In genomic region chr11:77066229-77067023, GRCh38 we compare ENCODE assay signal across 8 cellular contexts. TPM values are rescaled to one million over a fixed set of nuclear protein-coding genes. Genes with fewer than 3 reads are reported as not detected.
DNase-seq lines count a peak whose midpoint lies in the region; ATAC-seq and TF ChIP-seq lines count a peak whose summit lies in the region.

CAPN5 (plus strand) TSS chr11:77066971; CDS start chr11:77084887, 17,916 bp downstream.

- no peaks in the 10 kb centered on the region for H3K9me3 ChIP-seq in endodermal cell (ENCODE audit: control insufficient read depth, low read length)

- peak within 1 kb of the TSS; percentile 47 for H3K9ac ChIP-seq in endodermal cell (ENCODE audit: extremely low read depth, low read length, poor library complexity, severe bottlenecking)

- peak within 1 kb of the TSS; percentile 62 for H3K4me3 Mint-ChIP-seq in endodermal cell

- H3K4me1 ChIP-seq in endodermal cell (ENCODE audit: control insufficient read depth, insufficient read depth, low read length) = peaks cover 8% of the 10 kb centered on the region

- ATAC-seq in GM19463 (IDR thresholded peaks at IDR 0.05; ENCODE audit: unreplicated experiment) = peak; percentile 92

- peak within 1 kb of the TSS; percentile 64 for H3K4me3 ChIP-seq in HL-60 (replicated peaks; ENCODE audit: insufficient read depth, low read length)
- peak within 1 kb of the TSS; percentile 86 for H3K4me3 ChIP-seq in endodermal cell (ENCODE audit: low read length)

- H3K36me3 Mint-ChIP-seq in endodermal cell (ENCODE audit: low read depth) = no peaks in the 10 kb centered on the region

- H3K4me1 Mint-ChIP-seq in endodermal cell = peaks cover 15% of the 10 kb centered on the region

- H3K27ac ChIP-seq in HL-60 (replicated peaks) (no peak within 1 kb of the TSS), endodermal cell (ENCODE audit: low read depth, low read length) (peak within 1 kb of the TSS; percentile 77)

- TF ChIP-seq CTCF in HL-60 (IDR thresholded peaks at IDR 0.05; ENCODE audit: insufficient read depth, low read length) (no peak), endodermal cell (conservative IDR thresholded peaks at IDR 0.05) (peak; percentile 69)

- H3K27me3 Mint-ChIP-seq in endodermal cell (ENCODE audit: insufficient read depth) = peaks cover 21% of the 10 kb centered on the region

- peak; percentile 89 for DNase-seq in COLO668 (lab: John Stamatoyannopoulos, UW; ENCODE audit: unreplicated experiment)
- DNase-seq in HL-60 (ENCODE audit: low read depth in 1 of 2, low spot score in 1 of 2) = peak; percentile 15 to 48
- DNase-seq in NOMO-1 (lab: John Stamatoyannopoulos, UW; ENCODE audit: unreplicated experiment in 2 of 2) = peak; percentile 76 to 80
- DNase-seq in activated CD8-positive, alpha-beta memory T cell treated with anti-CD3 and anti-CD28 coated beads, Interleukin-2, amount 50 U/mL, for 1 hour (ENCODE audit: extremely low read depth) = peak; percentile 43
- DNase-seq in endodermal cell = peak; percentile 98
- DNase-seq in midbrain (lab: John Stamatoyannopoulos, UW) = peak; percentile 95
- DNase-seq in stimulated activated CD8-positive, alpha-beta memory T cell treated with anti-CD3 and anti-CD28 coated beads, Interleukin-15, amount 100 ng/mL, for 4 hours (ENCODE audit: low read depth in 2 of 2) = peak; percentile 69 to 72

- peak within 1 kb of the TSS; percentile 76 for H3K27ac Mint-ChIP-seq in endodermal cell

- H3K9me3 Mint-ChIP-seq in endodermal cell = peaks cover under 1% of the 10 kb centered on the region

- H3K36me3 ChIP-seq in endodermal cell (ENCODE audit: control insufficient read depth, insufficient read depth, low read length) = no peaks in the 10 kb centered on the region

- 2 to 4% methylated on average over 19 to 67 of the region's 67 CpGs for WGBS in endodermal cell (ENCODE audit: insufficient coverage in 1 of 2, insufficient read length in 1 of 2), 2 experiments

- H3K27me3 ChIP-seq in HL-60 (ENCODE audit: insufficient read depth, poor library complexity, severe bottlenecking) (peaks cover 13% of the 10 kb centered on the region), endodermal cell (ENCODE audit: control insufficient read depth, insufficient read depth, low read length, poor library complexity, severe bottlenecking) (no peaks in the 10 kb centered on the region)

RNA-seq across cellular contexts. Expression of gene CAPN5, which starts in this region (rescaled TPM):
- total RNA-seq in endodermal cell = 10 to 100 TPM; 17.5 to 21.5 TPM
- polyA plus RNA-seq in endodermal cell (2013, experiment 1 of 2) = 12.3 TPM
- polyA plus RNA-seq in endodermal cell (2013, experiment 2 of 2) = 14.8 TPM

Comparison
In these comparisons a context has a peak if more than half of its experiments do, and no peak if none do; other contexts are left out.
1. DNase-seq: peak in every context shown above with its lines; median percentile 98 in endodermal cell; 95 in midbrain; 89 in COLO668; 78 in NOMO-1; 70 in stimulated activated CD8-positive, alpha-beta memory T cell treated with anti-CD3 and anti-CD28 coated beads, Interleukin-15, amount 100 ng/mL, for 4 hours; 43 in activated CD8-positive, alpha-beta memory T cell treated with anti-CD3 and anti-CD28 coated beads, Interleukin-2, amount 50 U/mL, for 1 hour; 32 in HL-60.